Comparison of ENCODE assay signal across 9 cellular contexts in the genomic region with DNA sequence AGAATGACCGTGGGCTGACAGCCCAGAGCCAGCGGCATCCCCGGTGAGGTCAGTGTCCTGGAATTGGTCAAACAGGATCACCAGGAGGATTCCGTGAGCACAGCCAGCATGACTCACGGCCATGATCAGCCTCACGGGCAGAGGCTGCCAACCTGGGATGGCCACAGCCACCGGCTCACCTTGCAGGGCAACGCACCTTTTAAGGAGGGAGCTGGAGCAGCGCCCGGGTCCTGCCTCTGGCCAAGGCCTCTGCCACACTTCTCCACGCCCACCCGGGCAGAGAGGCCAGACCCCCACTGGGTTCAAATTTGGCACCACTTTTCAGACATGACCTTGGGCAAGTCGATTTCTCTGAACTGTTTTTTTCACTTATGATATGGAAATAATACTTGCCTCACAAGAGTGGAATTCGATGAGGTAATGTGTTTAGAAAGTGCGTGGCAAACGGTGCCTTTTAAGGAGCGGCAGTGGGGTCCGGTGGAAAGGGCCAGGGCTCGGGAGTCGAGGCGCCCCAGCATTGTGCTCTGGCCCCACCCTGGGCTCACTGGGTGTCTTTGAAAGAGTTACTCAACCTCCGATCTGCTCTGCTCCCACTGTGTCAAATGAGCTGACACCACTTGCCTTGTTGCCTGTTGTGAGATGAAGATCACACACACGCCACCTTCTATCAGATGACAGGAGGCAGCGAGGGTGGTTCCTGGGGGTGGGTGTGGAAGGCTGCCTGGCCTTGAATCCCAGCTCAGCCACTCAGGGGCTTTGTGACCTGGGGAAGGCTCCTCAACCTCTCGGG. TPM values are rescaled to one million over a fixed set of nuclear protein-coding genes. Genes with fewer than 3 reads are reported as not detected.
DNase-seq lines count a peak whose midpoint lies in the region; ATAC-seq and TF ChIP-seq lines count a peak whose summit lies in the region.
"Had no signal": no experiment of that assay in that cellular context is flagged by ENCODE, and none has a peak within 500 bp of the region (broad histone marks: within the 10 kb centered on the region; RNA-seq: fewer than 3 reads in every experiment).

No MANE protein-coding gene starts in this region.

- peak overlapping the region; percentile 95 to 98 for H2BK12ac ChIP-seq in mesenchymal stem cell (ENCODE audit: low read length in 2 of 2)

- no peak for DNase-seq in stimulated activated naive CD8-positive, alpha-beta T cell treated with anti-CD3 and anti-CD28 coated beads, Interleukin-15, amount 100 ng/mL, for 72 hours
- no peak for DNase-seq in stimulated activated naive CD8-positive, alpha-beta T cell treated with anti-CD3 and anti-CD28 coated beads, Interleukin-15, Interleukin-2, amounts not matched to agents 100 U/mL and 50 U/mL, for 24 hours
- DNase-seq in coronary artery (ENCODE audit: low spot score) (peak; percentile 90), mesenchymal stem cell (peak; percentile 92), aorta (peak; percentile 89 to 94), GM13976 (ENCODE audit: low spot score) (no peak)
- no peak for DNase-seq in activated CD4-positive, alpha-beta T cell treated with anti-CD3 and anti-CD28 coated beads, Interleukin-2, amount 10 ng/mL, durations not matched to agents 7 days and 5 days
- no peak for DNase-seq in activated T-helper 1 cell treated with anti-CD3 and anti-CD28 coated beads, Interleukin-12 subunit alpha, Interleukin-12 subunit beta, Interleukin-2, Interleukin-4 antibody, amounts not matched to agents 30 ng/mL and 10 ng/mL and 1 ng/mL, durations not matched to agents 14 hours and 24 hours and 36 hours (ENCODE audit: low spot score)
- DNase-seq: NCI-H1694 had no signal

- H3K4me1 Mint-ChIP-seq in stimulated activated naive CD8-positive, alpha-beta T cell treated with anti-CD3 and anti-CD28 coated beads, Interleukin-15, amount 100 ng/mL, for 72 hours = peaks cover 39% of the 10 kb centered on the region
- H3K4me1 Mint-ChIP-seq in activated CD4-positive, alpha-beta T cell treated with anti-CD3 and anti-CD28 coated beads, Interleukin-2, amount 10 ng/mL, durations not matched to agents 7 days and 5 days = peaks cover 36% of the 10 kb centered on the region
- peaks cover 22% of the 10 kb centered on the region for H3K4me1 Mint-ChIP-seq in activated T-helper 1 cell treated with anti-CD3 and anti-CD28 coated beads, Interleukin-12 subunit alpha, Interleukin-12 subunit beta, Interleukin-2, Interleukin-4 antibody, amounts not matched to agents 30 ng/mL and 10 ng/mL and 1 ng/mL, durations not matched to agents 14 hours and 24 hours and 36 hours (ENCODE audit: low read depth)

- H4K8ac ChIP-seq in mesenchymal stem cell (ENCODE audit: low read length) = peak overlapping the region; percentile 83

- H3K79me1 ChIP-seq in mesenchymal stem cell (replicated peaks; ENCODE audit: low read length, poor library complexity, severe bottlenecking) = peaks cover 7% of the 10 kb centered on the region

- no peak for ATAC-seq in stimulated activated naive CD8-positive, alpha-beta T cell treated with anti-CD3 and anti-CD28 coated beads, Interleukin-15, amount 100 ng/mL, for 72 hours
- no peak for ATAC-seq in stimulated activated naive CD8-positive, alpha-beta T cell treated with anti-CD3 and anti-CD28 coated beads, Interleukin-15, Interleukin-2, amounts not matched to agents 100 U/mL and 50 U/mL, for 24 hours
- peak; percentile 51 for ATAC-seq in aorta (ENCODE audit: low FRiP score)

- 31% methylated on average over 24 of the region's 25 CpGs for WGBS in mesenchymal stem cell
- 17 to 19% methylated on average over 25 of the region's 25 CpGs for WGBS in aorta, 2 donors

- TF ChIP-seq CTCF in coronary artery (IDR thresholded peaks at IDR 0.05) (no peak), GM13976 (IDR thresholded peaks at IDR 0.05; ENCODE audit: borderline replicate concordance, control extremely low read depth, extremely low read depth, insufficient read depth, missing control alignments) (no peak)

- H3K9ac ChIP-seq in mesenchymal stem cell (ENCODE audit: low read length) = peak overlapping the region; percentile 58

- H2BK120ac ChIP-seq in mesenchymal stem cell (ENCODE audit: low read depth, low read length) = peak overlapping the region; percentile 87

- peaks cover 12% of the 10 kb centered on the region for H3K36me3 Mint-ChIP-seq in activated CD4-positive, alpha-beta T cell treated with anti-CD3 and anti-CD28 coated beads, Interleukin-2, amount 10 ng/mL, durations not matched to agents 7 days and 5 days (ENCODE audit: low read depth)
- H3K36me3 Mint-ChIP-seq in activated T-helper 1 cell treated with anti-CD3 and anti-CD28 coated beads, Interleukin-12 subunit alpha, Interleukin-12 subunit beta, Interleukin-2, Interleukin-4 antibody, amounts not matched to agents 30 ng/mL and 10 ng/mL and 1 ng/mL, durations not matched to agents 14 hours and 24 hours and 36 hours (ENCODE audit: low read depth) = peaks cover 12% of the 10 kb centered on the region

- H3K4me2 ChIP-seq in mesenchymal stem cell (ENCODE audit: low read length, poor library complexity, severe bottlenecking) = no peak overlapping the region

- peak overlapping the region; percentile 97 for H2BK5ac ChIP-seq in mesenchymal stem cell (ENCODE audit: low read depth, low read length, poor library complexity, severe bottlenecking)

- intact Hi-C loops in aorta (cut with DNase I) = loop anchor here (2.0 to 5.0 kb wide), 2 partner anchors 79 to 98 kb away; partner anchors contain the start of gene MYH9 (in 2 of the 2)
- intact Hi-C loops in activated T-helper 1 cell treated with anti-CD3 and anti-CD28 coated beads, Interleukin-12 subunit alpha, Interleukin-12 subunit beta, Interleukin-2, Interleukin-4 antibody, amounts not matched to agents 30 ng/mL and 10 ng/mL and 1 ng/mL, durations not matched to agents 14 hours and 24 hours and 36 hours (cut with micrococcal nuclease) = no loop called here

- no peaks in the 10 kb centered on the region for H3K9me3 Mint-ChIP-seq in stimulated activated naive CD8-positive, alpha-beta T cell treated with anti-CD3 and anti-CD28 coated beads, Interleukin-15, amount 100 ng/mL, for 72 hours
- H3K9me3 Mint-ChIP-seq in activated CD4-positive, alpha-beta T cell treated with anti-CD3 and anti-CD28 coated beads, Interleukin-2, amount 10 ng/mL, durations not matched to agents 7 days and 5 days = no peaks in the 10 kb centered on the region
- H3K9me3 Mint-ChIP-seq in activated T-helper 1 cell treated with anti-CD3 and anti-CD28 coated beads, Interleukin-12 subunit alpha, Interleukin-12 subunit beta, Interleukin-2, Interleukin-4 antibody, amounts not matched to agents 30 ng/mL and 10 ng/mL and 1 ng/mL, durations not matched to agents 14 hours and 24 hours and 36 hours = no peaks in the 10 kb centered on the region

- H3K27ac Mint-ChIP-seq in stimulated activated naive CD8-positive, alpha-beta T cell treated with anti-CD3 and anti-CD28 coated beads, Interleukin-15, amount 100 ng/mL, for 72 hours = peak overlapping the region; percentile 19 to 40
- no peak overlapping the region for H3K27ac Mint-ChIP-seq in activated CD4-positive, alpha-beta T cell treated with anti-CD3 and anti-CD28 coated beads, Interleukin-2, amount 10 ng/mL, durations not matched to agents 7 days and 5 days
- no peak overlapping the region for H3K27ac Mint-ChIP-seq in activated T-helper 1 cell treated with anti-CD3 and anti-CD28 coated beads, Interleukin-12 subunit alpha, Interleukin-12 subunit beta, Interleukin-2, Interleukin-4 antibody, amounts not matched to agents 30 ng/mL and 10 ng/mL and 1 ng/mL, durations not matched to agents 14 hours and 24 hours and 36 hours

- H3K27me3 ChIP-seq in mesenchymal stem cell (ENCODE audit: control insufficient read depth in 1 of 2, insufficient read depth in 1 of 2, low read length in 2 of 2) (no peaks in the 10 kb centered on the region), aorta (ENCODE audit: control insufficient read depth in 1 of 2, insufficient read depth in 2 of 2, low read length in 1 of 2) (no peaks in the 10 kb centered on the region)

- H3K27ac ChIP-seq in coronary artery (peak overlapping the region; percentile 80 to 95), mesenchymal stem cell (ENCODE audit: low read length, poor library complexity, severe bottlenecking) (peak overlapping the region; percentile 90), aorta (ENCODE audit: low read depth in 1 of 2, low read length in 2 of 2) (peak overlapping the region; percentile 58 to 98)

- H3K14ac ChIP-seq in mesenchymal stem cell (ENCODE audit: low read length in 2 of 2) = peak overlapping the region in 1 of 2 experiments; percentile 0

- POLR2A ChIA-PET in activated CD4-positive, alpha-beta T cell treated with anti-CD3 and anti-CD28 coated beads, Interleukin-2, amount 10 ng/mL, durations not matched to agents 7 days and 5 days (lab: Charles Lee) = no interaction called here

- peak overlapping the region; percentile 96 for H4K91ac ChIP-seq in mesenchymal stem cell (ENCODE audit: low read length)

- in situ Hi-C loops in GM13976 (cut with MboI; ENCODE audit: low sequenced_read_pairs, unreplicated experiment) = no loop called here

- no peak overlapping the region for H2AFZ ChIP-seq in mesenchymal stem cell (ENCODE audit: low read depth, low read length)

- no peak overlapping the region for H3K4me3 Mint-ChIP-seq in stimulated activated naive CD8-positive, alpha-beta T cell treated with anti-CD3 and anti-CD28 coated beads, Interleukin-15, amount 100 ng/mL, for 72 hours
- H3K4me3 Mint-ChIP-seq in activated CD4-positive, alpha-beta T cell treated with anti-CD3 and anti-CD28 coated beads, Interleukin-2, amount 10 ng/mL, durations not matched to agents 7 days and 5 days = no peak overlapping the region
- no peak overlapping the region for H3K4me3 Mint-ChIP-seq in activated T-helper 1 cell treated with anti-CD3 and anti-CD28 coated beads, Interleukin-12 subunit alpha, Interleukin-12 subunit beta, Interleukin-2, Interleukin-4 antibody, amounts not matched to agents 30 ng/mL and 10 ng/mL and 1 ng/mL, durations not matched to agents 14 hours and 24 hours and 36 hours

- peak overlapping the region; percentile 92 to 93 for H3K18ac ChIP-seq in mesenchymal stem cell (ENCODE audit: low read depth in 1 of 2, low read length in 2 of 2)

- H3K4me1 ChIP-seq in mesenchymal stem cell (ENCODE audit: control insufficient read depth, insufficient read depth, low read depth, low read length) = peaks cover 68% of the 10 kb centered on the region
- H3K4me1 ChIP-seq in aorta (ENCODE audit: control insufficient read depth in 1 of 2, insufficient read depth in 2 of 2, low read length in 2 of 2) = no peaks in the 10 kb centered on the region

- H3K36me3 ChIP-seq in mesenchymal stem cell (ENCODE audit: control insufficient read depth in 1 of 2, insufficient read depth in 2 of 2, low read depth in 1 of 2, low read length in 2 of 2) (peaks cover 0 to 9% of the 10 kb centered on the region in 2 experiments), aorta (ENCODE audit: control insufficient read depth in 1 of 2, insufficient read depth in 2 of 2, low read length in 1 of 2) (no peaks in the 10 kb centered on the region)

- H3K4ac ChIP-seq in mesenchymal stem cell (ENCODE audit: low read depth in 1 of 2, low read length in 2 of 2) = peak overlapping the region; percentile 88 to 95

- CTCF ChIA-PET in activated CD4-positive, alpha-beta T cell treated with anti-CD3 and anti-CD28 coated beads, Interleukin-2, amount 10 ng/mL, durations not matched to agents 7 days and 5 days (lab: Charles Lee) = interaction anchor here (1.1 to 1.7 kb wide), 4 partner anchors 9 to 182 kb away, joined by 3 to 6 read pairs (median 4); no protein-coding TSS in a partner anchor

- H2AK5ac ChIP-seq in mesenchymal stem cell (ENCODE audit: low read length, severe bottlenecking) = peak overlapping the region; percentile 100

- H3K9me3 ChIP-seq in mesenchymal stem cell (ENCODE audit: control insufficient read depth, low read length) (no peaks in the 10 kb centered on the region), aorta (ENCODE audit: control insufficient read depth, low read length) (no peaks in the 10 kb centered on the region)

- no peak overlapping the region for H3K23ac ChIP-seq in mesenchymal stem cell (ENCODE audit: low read length in 2 of 2)

- no peak overlapping the region for H3K4me3 ChIP-seq in coronary artery
- no peak overlapping the region for H3K4me3 ChIP-seq in mesenchymal stem cell (ENCODE audit: insufficient read depth in 1 of 2, low read depth in 1 of 2, low read length in 2 of 2)
- H3K4me3 ChIP-seq in aorta (ENCODE audit: low read length in 2 of 2) = no peak overlapping the region

- no peaks in the 10 kb centered on the region for H3K27me3 Mint-ChIP-seq in stimulated activated naive CD8-positive, alpha-beta T cell treated with anti-CD3 and anti-CD28 coated beads, Interleukin-15, amount 100 ng/mL, for 72 hours
- H3K27me3 Mint-ChIP-seq in activated CD4-positive, alpha-beta T cell treated with anti-CD3 and anti-CD28 coated beads, Interleukin-2, amount 10 ng/mL, durations not matched to agents 7 days and 5 days = no peaks in the 10 kb centered on the region
- no peaks in the 10 kb centered on the region for H3K27me3 Mint-ChIP-seq in activated T-helper 1 cell treated with anti-CD3 and anti-CD28 coated beads, Interleukin-12 subunit alpha, Interleukin-12 subunit beta, Interleukin-2, Interleukin-4 antibody, amounts not matched to agents 30 ng/mL and 10 ng/mL and 1 ng/mL, durations not matched to agents 14 hours and 24 hours and 36 hours (ENCODE audit: insufficient read depth)

- H2BK15ac ChIP-seq in mesenchymal stem cell (ENCODE audit: low read depth, poor library complexity, severe bottlenecking) = peak overlapping the region; percentile 93

RNA-seq across cellular contexts. Expression of gene TXN2, which starts 16.0 kb away (rescaled TPM):
- polyA plus RNA-seq in mesenchymal stem cell (2013, experiment 1 of 2) = 66.7 TPM
- 65.6 TPM for polyA plus RNA-seq in mesenchymal stem cell (2013, experiment 2 of 2)
- 10 to 100 TPM; 29.6 to 42.3 TPM for total RNA-seq in aorta
- 10 to 100 TPM; 54.2 to 72.6 TPM for polyA plus RNA-seq in aorta
- total RNA-seq in activated CD4-positive, alpha-beta T cell treated with anti-CD3 and anti-CD28 coated beads, Interleukin-2, amount 10 ng/mL, durations not matched to agents 7 days and 5 days = 10 to 100 TPM; 74.3 to 75.5 TPM
- 95.2 and 95.3 TPM in 2 replicates for total RNA-seq in activated T-helper 1 cell treated with anti-CD3 and anti-CD28 coated beads, Interleukin-12 subunit alpha, Interleukin-12 subunit beta, Interleukin-2, Interleukin-4 antibody, amounts not matched to agents 30 ng/mL and 10 ng/mL and 1 ng/mL, durations not matched to agents 14 hours and 24 hours and 36 hours

RNA-seq across cellular contexts. Expression of gene FOXRED2, which starts 41.4 kb away (rescaled TPM):
- 12.9 TPM for polyA plus RNA-seq in mesenchymal stem cell (2013, experiment 1 of 2)
- 12.8 TPM for polyA plus RNA-seq in mesenchymal stem cell (2013, experiment 2 of 2)
- 10 to 100 TPM in 1 of 2 donors, 1 to 10 TPM in 1; 4.6 to 11.1 TPM for total RNA-seq in aorta
- 1 to 10 TPM; 1.6 to 2.5 TPM for polyA plus RNA-seq in aorta
- total RNA-seq in activated CD4-positive, alpha-beta T cell treated with anti-CD3 and anti-CD28 coated beads, Interleukin-2, amount 10 ng/mL, durations not matched to agents 7 days and 5 days = 10 to 100 TPM; 14.3 to 17.1 TPM
- 22.3 and 25.0 TPM in 2 replicates for total RNA-seq in activated T-helper 1 cell treated with anti-CD3 and anti-CD28 coated beads, Interleukin-12 subunit alpha, Interleukin-12 subunit beta, Interleukin-2, Interleukin-4 antibody, amounts not matched to agents 30 ng/mL and 10 ng/mL and 1 ng/mL, durations not matched to agents 14 hours and 24 hours and 36 hours

Comparison
In these comparisons a context has a peak if more than half of its experiments do, and no peak if none do; other contexts are left out.
1. DNase-seq: peak in coronary artery (single experiment), mesenchymal stem cell (single experiment) and aorta (2 of 2); none in stimulated activated naive CD8-positive, alpha-beta T cell treated with anti-CD3 and anti-CD28 coated beads, Interleukin-15, amount 100 ng/mL, for 72 hours (0 of 2), stimulated activated naive CD8-positive, alpha-beta T cell treated with anti-CD3 and anti-CD28 coated beads, Interleukin-15, Interleukin-2, amounts not matched to agents 100 U/mL and 50 U/mL, for 24 hours (single experiment), GM13976 (single experiment), activated CD4-positive, alpha-beta T cell treated with anti-CD3 and anti-CD28 coated beads, Interleukin-2, amount 10 ng/mL, durations not matched to agents 7 days and 5 days (single experiment) and activated T-helper 1 cell treated with anti-CD3 and anti-CD28 coated beads, Interleukin-12 subunit alpha, Interleukin-12 subunit beta, Interleukin-2, Interleukin-4 antibody, amounts not matched to agents 30 ng/mL and 10 ng/mL and 1 ng/mL, durations not matched to agents 14 hours and 24 hours and 36 hours (single experiment).
2. H3K27ac Mint-ChIP-seq: peak in stimulated activated naive CD8-positive, alpha-beta T cell treated with anti-CD3 and anti-CD28 coated beads, Interleukin-15, amount 100 ng/mL, for 72 hours (2 of 2); none in activated CD4-positive, alpha-beta T cell treated with anti-CD3 and anti-CD28 coated beads, Interleukin-2, amount 10 ng/mL, durations not matched to agents 7 days and 5 days (single experiment) and activated T-helper 1 cell treated with anti-CD3 and anti-CD28 coated beads, Interleukin-12 subunit alpha, Interleukin-12 subunit beta, Interleukin-2, Interleukin-4 antibody, amounts not matched to agents 30 ng/mL and 10 ng/mL and 1 ng/mL, durations not matched to agents 14 hours and 24 hours and 36 hours (single experiment).
3. Peak in every context shown above with its lines, with median percentiles within 50 percentile points of each other: H3K27ac ChIP-seq.